ENCODE assay signal across 17 cellular contexts in the genomic region with DNA sequence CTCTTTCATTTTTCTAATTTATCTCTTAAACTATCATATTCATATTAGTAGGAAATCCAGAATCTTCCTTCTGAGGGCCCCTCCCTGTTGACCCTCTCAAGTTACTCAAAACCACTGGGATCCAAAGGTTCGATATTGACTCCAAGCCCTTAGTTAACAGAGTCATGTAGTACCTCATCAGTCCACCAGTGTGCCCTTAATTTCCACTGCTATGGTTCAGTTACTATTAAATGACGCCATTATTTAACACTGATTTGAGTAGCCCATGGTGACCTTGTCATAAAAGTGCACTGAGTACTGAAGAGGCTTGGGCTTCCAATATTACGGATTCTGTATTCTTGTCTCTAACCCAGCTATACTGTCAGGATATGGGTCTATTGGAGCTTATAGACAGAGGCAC.
DNase-seq lines count a peak whose midpoint lies in the region; ATAC-seq and TF ChIP-seq lines count a peak whose summit lies in the region.
"Had no signal": no experiment of that assay in that cellular context is flagged by ENCODE, and none has a peak within 500 bp of the region (broad histone marks: within the 10 kb centered on the region; RNA-seq: fewer than 3 reads in every experiment).

No MANE protein-coding gene starts in this region.

- H3K4me1 Mint-ChIP-seq in MCF 10A (ENCODE audit: insufficient read depth, unreplicated experiment) (no peaks in the 10 kb centered on the region), glutamatergic neuron (ENCODE audit: low read depth, unreplicated experiment) (no peaks in the 10 kb centered on the region), type B pancreatic cell (ENCODE audit: unreplicated experiment) (no peaks in the 10 kb centered on the region)

- H3K27ac ChIP-seq in breast epithelium (no peak overlapping the region), HCT116 (ENCODE audit: low read depth, low read length) (no peak overlapping the region), neuronal stem cell (replicated peaks; ENCODE audit: low read length) (no peak overlapping the region)

- BruUV-seq in MCF 10A (replicated peaks; lab: Mats Ljungman, UMichigan) (no TSS peak), HCT116 (replicated peaks; lab: Mats Ljungman, UMichigan) (no TSS peak)

- no peak for DNase-seq in MCF 10A (ENCODE audit: unreplicated experiment)
- no peak for DNase-seq in breast epithelium (ENCODE audit: low spot score in 2 of 2)
- no peak for DNase-seq in HCT116 (ENCODE audit: low read depth, low spot score)
- DNase-seq in glutamatergic neuron = no peak
- no peak for DNase-seq in type B pancreatic cell (ENCODE audit: extremely low spot score, unreplicated experiment)
- no peak for DNase-seq in neuronal stem cell (ENCODE audit: low spot score)
- no peak for DNase-seq in SHP77 treated with DMSO at 0.1 percent for 48 hours (lab: John Stamatoyannopoulos, UW)
- no peak for DNase-seq in NCI-H2029 (lab: John Stamatoyannopoulos, UW)
- DNase-seq: C1 segment of cervical spinal cord, MM.1S, NCI-H1105, NCI-H1694, NCI-H226, NCI-H526, OCI-M1, SIG-M5 had no signal

- no peak overlapping the region for H4K91ac ChIP-seq in neuronal stem cell (ENCODE audit: low read depth, low read length, poor library complexity)

- intact Hi-C loops in MCF 10A (cut with micrococcal nuclease) = no loop called here
- intact Hi-C loops in breast epithelium (cut with DNase I; ENCODE audit: low total_unique reads) = no loop called here
- intact Hi-C loops in HCT116 (cut with micrococcal nuclease) = no loop called here

- H3K4me1 ChIP-seq in breast epithelium (no peaks in the 10 kb centered on the region), HCT116 (ENCODE audit: control insufficient read depth in 1 of 2, insufficient read depth in 2 of 2, low read length in 2 of 2) (no peaks in the 10 kb centered on the region), neuronal stem cell (ENCODE audit: control insufficient read depth in 2 of 2, insufficient read depth in 1 of 2, low read depth in 1 of 2, low read length in 2 of 2) (no peaks in the 10 kb centered on the region)

- H3K9ac ChIP-seq in HCT116 (ENCODE audit: low read length) = no peak overlapping the region
- no peak overlapping the region for H3K9ac ChIP-seq in neuronal stem cell (ENCODE audit: low read depth, low read length, poor library complexity)

- no peak overlapping the region for H3K23ac ChIP-seq in neuronal stem cell (ENCODE audit: low read depth, low read length, poor library complexity)

- H3K36me3 Mint-ChIP-seq in MCF 10A (ENCODE audit: insufficient read depth, unreplicated experiment) (no peaks in the 10 kb centered on the region), glutamatergic neuron (ENCODE audit: unreplicated experiment) (no peaks in the 10 kb centered on the region), type B pancreatic cell (no peaks in the 10 kb centered on the region)

- H3K9me3 ChIP-seq in breast epithelium = no peaks in the 10 kb centered on the region
- no peaks in the 10 kb centered on the region for H3K9me3 ChIP-seq in HCT116 (ENCODE audit: control insufficient read depth in 1 of 2, insufficient read depth in 1 of 2, low read depth in 1 of 2, low read length in 2 of 2)
- H3K9me3 ChIP-seq in neuronal stem cell (replicated peaks in 1 of 2; ENCODE audit: control insufficient read depth in 2 of 2, insufficient read depth in 1 of 2, low read depth in 1 of 2, low read length in 2 of 2) = no peaks in the 10 kb centered on the region

- H3K4me3 Mint-ChIP-seq in MCF 10A (ENCODE audit: unreplicated experiment) (no peak overlapping the region), glutamatergic neuron (ENCODE audit: unreplicated experiment) (no peak overlapping the region), type B pancreatic cell (no peak overlapping the region)

- H3K9me3 Mint-ChIP-seq in MCF 10A (ENCODE audit: unreplicated experiment) (no peaks in the 10 kb centered on the region), glutamatergic neuron (ENCODE audit: unreplicated experiment) (no peaks in the 10 kb centered on the region), type B pancreatic cell (no peaks in the 10 kb centered on the region)

- H3K79me2 ChIP-seq in HCT116 (ENCODE audit: insufficient read depth, low read length) = no peaks in the 10 kb centered on the region

- H3K27me3 Mint-ChIP-seq in MCF 10A (ENCODE audit: insufficient read depth, unreplicated experiment) = peaks cover 50% of the 10 kb centered on the region
- no peaks in the 10 kb centered on the region for H3K27me3 Mint-ChIP-seq in glutamatergic neuron (ENCODE audit: unreplicated experiment)
- peaks cover 9% of the 10 kb centered on the region for H3K27me3 Mint-ChIP-seq in type B pancreatic cell

- H2BK120ac ChIP-seq in neuronal stem cell (ENCODE audit: low read depth, low read length) = no peak overlapping the region

- H3K18ac ChIP-seq in neuronal stem cell (ENCODE audit: low read length) = no peak overlapping the region

- no peak overlapping the region for H2BK5ac ChIP-seq in neuronal stem cell (ENCODE audit: low read length)

- H3K4ac ChIP-seq in neuronal stem cell (ENCODE audit: low read length) = no peak overlapping the region

- H3K4me3 ChIP-seq in breast epithelium (no peak overlapping the region), HCT116 (replicated peaks in 1 of 2; ENCODE audit: low read depth in 1 of 2, low read length in 2 of 2) (no peak overlapping the region), neuronal stem cell (ENCODE audit: low read length in 2 of 2) (no peak overlapping the region)

- POLR2A ChIA-PET in MCF 10A (lab: Yijun Ruan, JAX) = no interaction called here
- POLR2A ChIA-PET in HCT116 (lab: Charles Lee) = no interaction called here

- ATAC-seq in HCT116 = no peak
- ATAC-seq: HepG2 had no signal

- no peak overlapping the region for H2BK12ac ChIP-seq in neuronal stem cell (ENCODE audit: low read length)

- H2AK5ac ChIP-seq in neuronal stem cell (ENCODE audit: low read depth, low read length) = no peak overlapping the region

- H3K27ac Mint-ChIP-seq in MCF 10A (ENCODE audit: low read depth, unreplicated experiment) (no peak overlapping the region), glutamatergic neuron (ENCODE audit: unreplicated experiment) (no peak overlapping the region), type B pancreatic cell (no peak overlapping the region)

- no peaks in the 10 kb centered on the region for H3K9me2 ChIP-seq in HCT116 (ENCODE audit: insufficient read depth)

- WGBS in neuronal stem cell (ENCODE audit: extremely low coverage in 2 of 2, insufficient read length in 2 of 2, insufficient replicate concordance in 1 of 2), 2 donors = no CpG with 5 or more reads among the region's 3 CpGs

- H3K79me1 ChIP-seq in neuronal stem cell (ENCODE audit: low read depth, low read length) = no peaks in the 10 kb centered on the region

- TF ChIP-seq CTCF in MCF 10A (IDR thresholded peaks at IDR 0.05; ENCODE audit: unreplicated experiment) (peak; percentile 10), breast epithelium (IDR thresholded peaks at IDR 0.05) (no peak), HCT116 (IDR thresholded peaks at IDR 0.05 in 2 of 3, conservative IDR thresholded peaks at IDR 0.05 in 1 of 3; ENCODE audit: borderline replicate concordance in 1 of 3, insufficient read depth in 1 of 3, low read depth in 2 of 3, low read length in 2 of 3) (peak in 2 of 3 experiments; percentile 13 to 28; a peak in 1 of 6 replicates), glutamatergic neuron (IDR thresholded peaks at IDR 0.05; ENCODE audit: partially characterized antibody, unreplicated experiment) (peak; percentile 72), type B pancreatic cell (conservative IDR thresholded peaks at IDR 0.05) (peak; percentile 55)

- RAD21 ChIA-PET in HCT116 (lab: Charles Lee; ENCODE audit: low non-redundant PET in 1 of 2, low total read pairs in 2 of 2, uncharacterized antibody in 2 of 2, unreplicated experiment in 2 of 2) = no interaction called here

- TF ChIP-seq RAD21 in HCT116 (IDR thresholded peaks at IDR 0.05; ENCODE audit: low read depth) = no peak

- H4K8ac ChIP-seq in neuronal stem cell (ENCODE audit: low read depth, low read length) = no peak overlapping the region

- no peak overlapping the region for H3K14ac ChIP-seq in neuronal stem cell (ENCODE audit: low read length)

- TF ChIP-seq POLR2A in breast epithelium (IDR thresholded peaks at IDR 0.05) = no peak
- no peak for TF ChIP-seq POLR2A in HCT116 (IDR thresholded peaks at IDR 0.05; ENCODE audit: borderline replicate concordance, extremely low read depth, insufficient read depth, insufficient read length)

- no peak overlapping the region for H3K4me2 ChIP-seq in HCT116 (ENCODE audit: low read length)
- H3K4me2 ChIP-seq in neuronal stem cell (ENCODE audit: insufficient read depth, low read length, poor library complexity, severe bottlenecking) = no peak overlapping the region

- H3K27me3 ChIP-seq in breast epithelium (no peaks in the 10 kb centered on the region), HCT116 (ENCODE audit: insufficient read depth, low read length) (no peaks in the 10 kb centered on the region), neuronal stem cell (ENCODE audit: control insufficient read depth in 3 of 3, insufficient read depth in 3 of 3, low read depth in 1 of 3, low read length in 3 of 3) (no peaks in the 10 kb centered on the region)

- H4K20me1 ChIP-seq in HCT116 (ENCODE audit: insufficient read depth) = no peaks in the 10 kb centered on the region

- H3K36me3 ChIP-seq in breast epithelium (no peaks in the 10 kb centered on the region), HCT116 (ENCODE audit: control insufficient read depth in 1 of 2, insufficient read depth in 2 of 2, low read length in 2 of 2) (no peaks in the 10 kb centered on the region), neuronal stem cell (replicated peaks in 1 of 2; ENCODE audit: control insufficient read depth in 2 of 2, insufficient read depth in 2 of 2, low read length in 2 of 2) (no peaks in the 10 kb centered on the region)

- no peak overlapping the region for H2BK15ac ChIP-seq in neuronal stem cell (ENCODE audit: low read length)

- no peak overlapping the region for H2AFZ ChIP-seq in HCT116 (ENCODE audit: low read depth, low read length, poor library complexity, severe bottlenecking)
- H2AFZ ChIP-seq in neuronal stem cell (ENCODE audit: low read length) = no peak overlapping the region

- CTCF ChIA-PET in MCF 10A (lab: Yijun Ruan, JAX) = interaction anchor here (0.6 to 3.1 kb wide), 3 partner anchors 11 to 68 kb away, joined by 3 to 23 read pairs (median 6); no protein-coding TSS in a partner anchor
- CTCF ChIA-PET in HCT116 (lab: Charles Lee) = interaction anchor here (1.7 kb wide), 1 partner anchor 11 kb away, joined by 4 read pairs; no protein-coding TSS in a partner anchor

TF ChIP-seq in HCT116, 20 proteins besides CTCF, POLR2A, EP300 and RAD21 (continues in another document):
- TF ChIP-seq EZH2phosphoT487 (IDR thresholded peaks at IDR 0.05; ENCODE audit: borderline replicate concordance) = no peak

Comparison
In these comparisons a context has a peak if more than half of its experiments do, and no peak if none do; other contexts are left out.
1. CTCF ChIP-seq: peak in MCF 10A (single experiment), HCT116 (2 of 3), glutamatergic neuron (single experiment) and type B pancreatic cell (single experiment); none in breast epithelium (0 of 3).